Comparison of ENCODE assay signal across 9 cellular contexts in genomic region chr16:30378236-30379164, GRCh38. TPM values are rescaled to one million over a fixed set of nuclear protein-coding genes. Genes with fewer than 3 reads are reported as not detected.
DNase-seq lines count a peak whose midpoint lies in the region; ATAC-seq and TF ChIP-seq lines count a peak whose summit lies in the region.
"Had no signal": no experiment of that assay in that cellular context is flagged by ENCODE, and none has a peak within 500 bp of the region (broad histone marks: within the 10 kb centered on the region; RNA-seq: fewer than 3 reads in every experiment).

No MANE protein-coding gene starts in this region.

- POLR2A ChIA-PET in WTC11 (lab: Charles Lee) = interaction anchor here (0.5 to 2.3 kb wide), 6 partner anchors 16 to 231 kb away, joined by 3 to 9 read pairs (median 4); partner anchors contain the start of gene ZNF48

- peak; percentile 99 for DNase-seq in AG08396 (ENCODE audit: low spot score)
- peak; percentile 99 for DNase-seq in NCI-H2227 (lab: John Stamatoyannopoulos, UW; ENCODE audit: unreplicated experiment)
- DNase-seq in WTC11 (ENCODE audit: low spot score) = peak; percentile 100
- peak; percentile 98 to 99 for DNase-seq in cardiac fibroblast (ENCODE audit: low read depth in 2 of 2)
- peak; percentile 98 for DNase-seq in iris pigment epithelial cell (ENCODE audit: low read depth)
- peak; percentile 97 to 99 for DNase-seq in stimulated activated CD4-positive, alpha-beta T cell treated with anti-CD3 and anti-CD28 coated beads, Interleukin-12 subunit alpha, Interleukin-12 subunit beta, amount 100 ng/mL, for 24 hours (ENCODE audit: low read depth in 2 of 2)

- peaks cover 7% of the 10 kb centered on the region for H3K27me3 Mint-ChIP-seq in WTC11 (ENCODE audit: low read depth)

- TF ChIP-seq CTCF in WTC11 (IDR thresholded peaks at IDR 0.05) (no peak), cardiac fibroblast (IDR thresholded peaks at IDR 0.05; ENCODE audit: low read depth, low read length) (peak; percentile 29)

- H3K4me3 Mint-ChIP-seq in WTC11 = peak overlapping the region; percentile 96

- CTCF ChIA-PET in WTC11 (lab: Charles Lee) = interaction anchor here (0.6 to 1.6 kb wide), 5 partner anchors 10 to 266 kb away, joined by 3 to 7 read pairs (median 3); partner anchors contain the start of gene ZNF48

- H3K9me3 Mint-ChIP-seq in WTC11 = no peaks in the 10 kb centered on the region

- ATAC-seq in GM18909 (IDR thresholded peaks at IDR 0.05; ENCODE audit: poor library complexity, unreplicated experiment) = peak; percentile 80
- peak; percentile 81 for ATAC-seq in HG03159 (IDR thresholded peaks at IDR 0.05; ENCODE audit: unreplicated experiment)
- peak; percentile 91 for ATAC-seq in WTC11

- peak overlapping the region; percentile 68 to 73 for H3K4me3 ChIP-seq in cardiac fibroblast (replicated peaks in 1 of 2; ENCODE audit: low read depth in 2 of 2, low read length in 2 of 2)

- H3K27ac Mint-ChIP-seq in WTC11 = peak overlapping the region; percentile 100

- H3K36me3 Mint-ChIP-seq in WTC11 = 0 out of 2 replicates have a peak, but pooled peaks cover 2% of the 10 kb centered on the region

- peaks cover 14% of the 10 kb centered on the region for H3K4me1 Mint-ChIP-seq in WTC11

TF ChIP-seq in WTC11, 78 proteins besides CTCF, POLR2A, EP300 and RAD21 (continues in another document):
- no peak for TF ChIP-seq FOXP1 (CRISPR knock-in tag; IDR thresholded peaks at IDR 0.05; ENCODE audit: borderline replicate concordance)
- TF ChIP-seq GTF2I (CRISPR knock-in tag; conservative IDR thresholded peaks at IDR 0.05) = no peak
- no peak for TF ChIP-seq SOX15 (CRISPR knock-in tag; IDR thresholded peaks at IDR 0.05)
- TF ChIP-seq IRF1 (CRISPR knock-in tag; IDR thresholded peaks at IDR 0.05) = peak; percentile 85
- TF ChIP-seq, protein P1, sequence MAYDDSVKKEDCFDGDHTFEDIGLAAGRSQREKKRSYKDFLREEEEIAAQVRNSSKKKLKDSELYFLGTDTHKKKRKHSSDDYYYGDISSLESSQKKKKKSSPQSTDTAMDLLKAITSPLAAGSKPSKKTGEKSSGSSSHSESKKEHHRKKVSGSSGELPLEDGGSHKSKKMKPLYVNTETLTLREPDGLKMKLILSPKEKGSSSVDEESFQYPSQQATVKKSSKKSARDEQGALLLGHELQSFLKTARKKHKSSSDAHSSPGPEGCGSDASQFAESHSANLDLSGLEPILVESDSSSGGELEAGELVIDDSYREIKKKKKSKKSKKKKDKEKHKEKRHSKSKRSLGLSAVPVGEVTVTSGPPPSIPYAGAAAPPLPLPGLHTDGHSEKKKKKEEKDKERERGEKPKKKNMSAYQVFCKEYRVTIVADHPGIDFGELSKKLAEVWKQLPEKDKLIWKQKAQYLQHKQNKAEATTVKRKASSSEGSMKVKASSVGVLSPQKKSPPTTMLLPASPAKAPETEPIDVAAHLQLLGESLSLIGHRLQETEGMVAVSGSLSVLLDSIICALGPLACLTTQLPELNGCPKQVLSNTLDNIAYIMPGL (CRISPR knock-in tag; IDR thresholded peaks at IDR 0.05) = no peak; the same call in 1 of the 2 replicates
- no peak for TF ChIP-seq ZNF671 (CRISPR knock-in tag; IDR thresholded peaks at IDR 0.05)
- peak; percentile 37; the same call in 1 of the 2 replicates for TF ChIP-seq TEAD1 (CRISPR knock-in tag; IDR thresholded peaks at IDR 0.05)
- no peak for TF ChIP-seq USF1 (CRISPR knock-in tag; IDR thresholded peaks at IDR 0.05)
- no peak for TF ChIP-seq KAT7 (CRISPR knock-in tag; IDR thresholded peaks at IDR 0.05; ENCODE audit: borderline replicate concordance)
- 0 out of 2 replicates have a peak, but pooled peaks have one; percentile 62 for TF ChIP-seq ZNF121 (CRISPR knock-in tag; IDR thresholded peaks at IDR 0.05)
- TF ChIP-seq PREB (CRISPR knock-in tag; IDR thresholded peaks at IDR 0.05; ENCODE audit: borderline replicate concordance) = no peak
- TF ChIP-seq, protein P2, sequence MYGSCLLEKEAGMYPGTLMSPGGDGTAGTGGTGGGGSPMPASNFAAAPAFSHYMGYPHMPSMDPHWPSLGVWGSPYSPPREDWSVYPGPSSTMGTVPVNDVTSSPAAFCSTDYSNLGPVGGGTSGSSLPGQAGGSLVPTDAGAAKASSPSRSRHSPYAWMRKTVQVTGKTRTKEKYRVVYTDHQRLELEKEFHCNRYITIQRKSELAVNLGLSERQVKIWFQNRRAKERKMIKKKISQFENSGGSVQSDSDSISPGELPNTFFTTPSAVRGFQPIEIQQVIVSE (CRISPR knock-in tag; IDR thresholded peaks at IDR 0.05; ENCODE audit: borderline replicate concordance) = no peak
- TF ChIP-seq CREM (CRISPR knock-in tag; IDR thresholded peaks at IDR 0.05) = no peak
- no peak for TF ChIP-seq ZNF396 (CRISPR knock-in tag; IDR thresholded peaks at IDR 0.05; ENCODE audit: borderline replicate concordance)
- TF ChIP-seq, protein P3, sequence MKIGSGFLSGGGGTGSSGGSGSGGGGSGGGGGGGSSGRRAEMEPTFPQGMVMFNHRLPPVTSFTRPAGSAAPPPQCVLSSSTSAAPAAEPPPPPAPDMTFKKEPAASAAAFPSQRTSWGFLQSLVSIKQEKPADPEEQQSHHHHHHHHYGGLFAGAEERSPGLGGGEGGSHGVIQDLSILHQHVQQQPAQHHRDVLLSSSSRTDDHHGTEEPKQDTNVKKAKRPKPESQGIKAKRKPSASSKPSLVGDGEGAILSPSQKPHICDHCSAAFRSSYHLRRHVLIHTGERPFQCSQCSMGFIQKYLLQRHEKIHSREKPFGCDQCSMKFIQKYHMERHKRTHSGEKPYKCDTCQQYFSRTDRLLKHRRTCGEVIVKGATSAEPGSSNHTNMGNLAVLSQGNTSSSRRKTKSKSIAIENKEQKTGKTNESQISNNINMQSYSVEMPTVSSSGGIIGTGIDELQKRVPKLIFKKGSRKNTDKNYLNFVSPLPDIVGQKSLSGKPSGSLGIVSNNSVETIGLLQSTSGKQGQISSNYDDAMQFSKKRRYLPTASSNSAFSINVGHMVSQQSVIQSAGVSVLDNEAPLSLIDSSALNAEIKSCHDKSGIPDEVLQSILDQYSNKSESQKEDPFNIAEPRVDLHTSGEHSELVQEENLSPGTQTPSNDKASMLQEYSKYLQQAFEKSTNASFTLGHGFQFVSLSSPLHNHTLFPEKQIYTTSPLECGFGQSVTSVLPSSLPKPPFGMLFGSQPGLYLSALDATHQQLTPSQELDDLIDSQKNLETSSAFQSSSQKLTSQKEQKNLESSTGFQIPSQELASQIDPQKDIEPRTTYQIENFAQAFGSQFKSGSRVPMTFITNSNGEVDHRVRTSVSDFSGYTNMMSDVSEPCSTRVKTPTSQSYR (CRISPR knock-in tag; IDR thresholded peaks at IDR 0.05) = no peak
- TF ChIP-seq ELF4 (CRISPR knock-in tag; IDR thresholded peaks at IDR 0.05; ENCODE audit: low read depth) = no peak
- TF ChIP-seq FOXK1 (CRISPR knock-in tag; IDR thresholded peaks at IDR 0.05) = 0 out of 2 replicates have a peak, but pooled peaks have one; percentile 12
- TF ChIP-seq, protein P4, sequence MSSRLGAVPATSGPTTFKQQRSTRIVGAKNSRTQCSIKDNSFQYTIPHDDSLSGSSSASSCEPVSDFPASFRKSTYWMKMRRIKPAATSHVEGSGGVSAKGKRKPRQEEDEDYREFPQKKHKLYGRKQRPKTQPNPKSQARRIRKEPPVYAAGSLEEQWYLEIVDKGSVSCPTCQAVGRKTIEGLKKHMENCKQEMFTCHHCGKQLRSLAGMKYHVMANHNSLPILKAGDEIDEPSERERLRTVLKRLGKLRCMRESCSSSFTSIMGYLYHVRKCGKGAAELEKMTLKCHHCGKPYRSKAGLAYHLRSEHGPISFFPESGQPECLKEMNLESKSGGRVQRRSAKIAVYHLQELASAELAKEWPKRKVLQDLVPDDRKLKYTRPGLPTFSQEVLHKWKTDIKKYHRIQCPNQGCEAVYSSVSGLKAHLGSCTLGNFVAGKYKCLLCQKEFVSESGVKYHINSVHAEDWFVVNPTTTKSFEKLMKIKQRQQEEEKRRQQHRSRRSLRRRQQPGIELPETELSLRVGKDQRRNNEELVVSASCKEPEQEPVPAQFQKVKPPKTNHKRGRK (CRISPR knock-in tag; IDR thresholded peaks at IDR 0.05; ENCODE audit: borderline replicate concordance) = no peak
- no peak for TF ChIP-seq JAZF1 (CRISPR knock-in tag; IDR thresholded peaks at IDR 0.05)
- TF ChIP-seq, protein P5, sequence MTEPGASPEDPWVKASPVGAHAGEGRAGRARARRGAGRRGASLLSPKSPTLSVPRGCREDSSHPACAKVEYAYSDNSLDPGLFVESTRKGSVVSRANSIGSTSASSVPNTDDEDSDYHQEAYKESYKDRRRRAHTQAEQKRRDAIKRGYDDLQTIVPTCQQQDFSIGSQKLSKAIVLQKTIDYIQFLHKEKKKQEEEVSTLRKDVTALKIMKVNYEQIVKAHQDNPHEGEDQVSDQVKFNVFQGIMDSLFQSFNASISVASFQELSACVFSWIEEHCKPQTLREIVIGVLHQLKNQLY (CRISPR knock-in tag; IDR thresholded peaks at IDR 0.05) = no peak
- TF ChIP-seq MYBL2 (CRISPR knock-in tag; IDR thresholded peaks at IDR 0.05) = no peak

RNA-seq across cellular contexts. Expression of gene SEPTIN1, which starts 3.9 kb away (rescaled TPM):
- 2.3 to 2.7 TPM (median 2.6 TPM) in 3 replicates for total RNA-seq in WTC11 (2021)

RNA-seq across cellular contexts. Expression of gene MYL11, which starts 3.9 kb away (rescaled TPM):
- total RNA-seq in WTC11 (2021) = 0.80 to 1.3 TPM (median 0.85 TPM) in 3 replicates
- total RNA-seq: T-helper 1 cell treated with Interleukin-12 subunit alpha and Interleukin-12 subunit beta and Interleukin-4 antibody, amounts not matched to agents 30 ng/mL and 1 ng/mL, for 36 hours had no signal

RNA-seq across cellular contexts. Expression of gene TBC1D10B, which starts 8.2 kb away (rescaled TPM):
- total RNA-seq in WTC11 (2021) = 33.4 to 40.5 TPM (median 34.6 TPM) in 3 replicates

RNA-seq across cellular contexts. Expression of gene ZNF48, which starts 16.7 kb away (rescaled TPM):
- 31.3 to 39.3 TPM (median 32.1 TPM) in 3 replicates for total RNA-seq in WTC11 (2021)

RNA-seq across cellular contexts. Expression of gene CD2BP2, which starts 23.4 kb away (rescaled TPM):
- total RNA-seq in WTC11 (2021) = 51.0 to 56.6 TPM (median 51.1 TPM) in 3 replicates

Comparison
In these comparisons a context has a peak if more than half of its experiments do, and no peak if none do; other contexts are left out.
1. Peak in every context shown above with its lines: DNase-seq, ATAC-seq and H3K4me3 ChIP-seq.